Comparison of ENCODE assay signal across 9 cellular contexts in the genomic region with DNA sequence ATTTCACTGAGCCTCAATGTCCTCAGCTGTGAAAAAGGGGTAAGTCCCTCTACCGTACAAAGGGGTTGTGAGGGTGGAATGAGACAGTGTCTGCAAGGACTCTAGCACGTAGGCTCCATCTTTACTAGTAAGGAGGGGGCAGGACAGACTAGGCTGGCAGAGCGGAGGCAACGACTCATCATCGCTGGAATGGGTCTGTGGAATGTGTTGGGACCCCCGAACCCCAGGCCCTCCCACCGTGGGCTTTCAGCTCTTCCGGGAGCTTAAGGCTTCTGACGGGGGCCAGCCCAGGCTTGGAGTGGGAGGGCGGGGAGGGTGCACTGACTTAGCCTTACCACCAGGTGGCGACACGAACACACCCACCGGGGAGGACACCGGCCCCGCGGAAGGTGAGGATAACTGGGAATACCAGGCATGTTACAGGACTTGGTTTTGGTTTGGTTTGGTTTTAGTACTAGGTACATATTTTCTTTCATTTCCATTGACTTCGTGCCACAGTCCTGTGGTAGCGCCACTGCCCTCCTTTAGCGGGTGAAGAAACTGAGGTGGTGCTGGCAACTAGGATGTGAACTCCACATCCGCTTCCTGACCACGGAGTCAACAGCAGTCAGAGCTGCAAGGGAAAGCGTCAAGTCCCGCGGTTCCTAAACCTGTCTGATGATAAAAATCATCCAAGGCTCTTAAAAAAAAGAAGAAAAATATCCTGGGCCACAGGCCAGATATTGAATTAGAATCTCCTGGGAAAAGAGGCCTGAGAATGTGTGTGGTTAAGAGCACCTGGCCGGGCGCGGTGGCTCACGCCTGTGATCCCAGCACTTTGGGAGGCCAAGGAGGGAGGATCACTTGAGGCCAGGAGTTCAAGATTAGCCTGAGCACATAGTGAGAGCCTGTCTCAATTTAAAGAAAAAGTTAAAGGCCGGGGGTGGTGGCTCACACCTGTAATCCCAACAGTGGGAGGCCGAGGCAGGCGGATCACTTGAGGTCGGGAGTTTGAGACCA. TPM values are rescaled to one million over a fixed set of nuclear protein-coding genes. Genes with fewer than 3 reads are reported as not detected.
DNase-seq lines count a peak whose midpoint lies in the region; ATAC-seq, FAIRE-seq and TF ChIP-seq lines count a peak whose summit lies in the region.
"Had no signal": no experiment of that assay in that cellular context is flagged by ENCODE, and none has a peak within 500 bp of the region (broad histone marks: within the 10 kb centered on the region; RNA-seq: fewer than 3 reads in every experiment).

No MANE protein-coding gene starts in this region.

- H3K36me3 ChIP-seq in pancreas (no peaks in the 10 kb centered on the region), thoracic aorta (no peaks in the 10 kb centered on the region)

- H3K9me3 ChIP-seq in pancreas (no peaks in the 10 kb centered on the region), thoracic aorta (no peaks in the 10 kb centered on the region)

- intact Hi-C loops in pancreas (cut with DNase I) = loop anchor here in 2 of 3 donors (5.0 kb wide), 1 partner anchor 214 kb away; the partner anchor contains the start of gene ARMC12 (in 2 of the 2)

- peak overlapping the region; percentile 40; the same call in 1 of the 2 replicates for H3K27ac ChIP-seq in RWPE1
- no peak overlapping the region for H3K27ac ChIP-seq in pancreas
- no peak overlapping the region for H3K27ac ChIP-seq in thoracic aorta

- TF ChIP-seq CTCF in RWPE1 (conservative IDR thresholded peaks at IDR 0.05; ENCODE audit: low read depth) (peak; percentile 97), pancreas (IDR thresholded peaks at IDR 0.05) (peak; percentile 97 to 100 (median 98)), thoracic aorta (IDR thresholded peaks at IDR 0.05) (peak; percentile 100)

- H3K4me3 ChIP-seq in pancreas (peak overlapping the region in 2 of 4 donors; percentile 8 to 31), thoracic aorta (peak overlapping the region; percentile 48)

- DNase-seq in GF-D8 (lab: John Stamatoyannopoulos, UW) (peak; percentile 27), RWPE1 (ENCODE audit: low spot score) (peak; percentile 87), germinal center (ENCODE audit: low spot score) (peak; percentile 83), pancreas (peak; percentile 51 to 94 (median 79)), thoracic aorta (ENCODE audit: low spot score) (peak; percentile 20)
- peak; percentile 53 to 79 (median 60) for DNase-seq in activated naive CD4-positive, alpha-beta T cell (lab: John Stamatoyannopoulos, UW)

- POLR2A ChIA-PET in RWPE1 (lab: Yijun Ruan, JAX; ENCODE audit: low non-redundant PET) = no interaction called here

- no peak for TF ChIP-seq EP300 in Ishikawa (IDR thresholded peaks at IDR 0.05; ENCODE audit: borderline replicate concordance)

- CTCF ChIA-PET in RWPE1 (lab: Yijun Ruan, JAX) = interaction anchor here (0.6 to 3.7 kb wide), 11 partner anchors 14 to 226 kb away, joined by 3 to 25 read pairs (median 3); partner anchors contain the start of gene ARMC12

- H3K4me1 ChIP-seq in pancreas = no peaks in the 10 kb centered on the region
- H3K4me1 ChIP-seq in thoracic aorta (ENCODE audit: control insufficient read depth in 1 of 2, low read depth in 2 of 2) = peaks cover 0 to 4% of the 10 kb centered on the region in 2 donors

- FAIRE-seq in pancreas (lab: Jason Lieb, UNC) = no peak

- 29 to 32% methylated on average over 30 to 32 of the region's 32 CpGs for WGBS in pancreas, 2 donors

- ATAC-seq in pancreas (peak; percentile 90 to 99 (median 96)), thoracic aorta (ENCODE audit: insufficient number of reproducible peaks, low FRiP score, low read depth) (peak; percentile 69), HG03439 (IDR thresholded peaks at IDR 0.05; ENCODE audit: unreplicated experiment) (no peak)

- TF ChIP-seq RAD21 in Ishikawa (IDR thresholded peaks at IDR 0.05; ENCODE audit: low read depth) = peak; percentile 96

- H3K27me3 ChIP-seq in pancreas (no peaks in the 10 kb centered on the region), thoracic aorta (replicated peaks; ENCODE audit: insufficient read depth) (no peaks in the 10 kb centered on the region)

TF ChIP-seq in Ishikawa, 13 proteins besides CTCF, POLR2A, EP300 and RAD21:
- TF ChIP-seq TCF12 (IDR thresholded peaks at IDR 0.05; ENCODE audit: low read depth) (no peak), MAX (IDR thresholded peaks at IDR 0.05) (no peak), EGR1 (IDR thresholded peaks at IDR 0.05) (no peak), TEAD4 (IDR thresholded peaks at IDR 0.05) (no peak), ZBTB7A (IDR thresholded peaks at IDR 0.05; ENCODE audit: low read depth) (no peak), TAF1 (IDR thresholded peaks at IDR 0.05; ENCODE audit: low read depth) (no peak), FOXM1 (IDR thresholded peaks at IDR 0.05; ENCODE audit: borderline replicate concordance, low read depth) (no peak), YY1 (IDR thresholded peaks at IDR 0.05; ENCODE audit: low read depth) (no peak), CEBPB (IDR thresholded peaks at IDR 0.05) (no peak), USF1 (IDR thresholded peaks at IDR 0.05) (no peak), CREB1 (IDR thresholded peaks at IDR 0.05; ENCODE audit: low read depth) (no peak)
- TF ChIP-seq, protein P1, sequence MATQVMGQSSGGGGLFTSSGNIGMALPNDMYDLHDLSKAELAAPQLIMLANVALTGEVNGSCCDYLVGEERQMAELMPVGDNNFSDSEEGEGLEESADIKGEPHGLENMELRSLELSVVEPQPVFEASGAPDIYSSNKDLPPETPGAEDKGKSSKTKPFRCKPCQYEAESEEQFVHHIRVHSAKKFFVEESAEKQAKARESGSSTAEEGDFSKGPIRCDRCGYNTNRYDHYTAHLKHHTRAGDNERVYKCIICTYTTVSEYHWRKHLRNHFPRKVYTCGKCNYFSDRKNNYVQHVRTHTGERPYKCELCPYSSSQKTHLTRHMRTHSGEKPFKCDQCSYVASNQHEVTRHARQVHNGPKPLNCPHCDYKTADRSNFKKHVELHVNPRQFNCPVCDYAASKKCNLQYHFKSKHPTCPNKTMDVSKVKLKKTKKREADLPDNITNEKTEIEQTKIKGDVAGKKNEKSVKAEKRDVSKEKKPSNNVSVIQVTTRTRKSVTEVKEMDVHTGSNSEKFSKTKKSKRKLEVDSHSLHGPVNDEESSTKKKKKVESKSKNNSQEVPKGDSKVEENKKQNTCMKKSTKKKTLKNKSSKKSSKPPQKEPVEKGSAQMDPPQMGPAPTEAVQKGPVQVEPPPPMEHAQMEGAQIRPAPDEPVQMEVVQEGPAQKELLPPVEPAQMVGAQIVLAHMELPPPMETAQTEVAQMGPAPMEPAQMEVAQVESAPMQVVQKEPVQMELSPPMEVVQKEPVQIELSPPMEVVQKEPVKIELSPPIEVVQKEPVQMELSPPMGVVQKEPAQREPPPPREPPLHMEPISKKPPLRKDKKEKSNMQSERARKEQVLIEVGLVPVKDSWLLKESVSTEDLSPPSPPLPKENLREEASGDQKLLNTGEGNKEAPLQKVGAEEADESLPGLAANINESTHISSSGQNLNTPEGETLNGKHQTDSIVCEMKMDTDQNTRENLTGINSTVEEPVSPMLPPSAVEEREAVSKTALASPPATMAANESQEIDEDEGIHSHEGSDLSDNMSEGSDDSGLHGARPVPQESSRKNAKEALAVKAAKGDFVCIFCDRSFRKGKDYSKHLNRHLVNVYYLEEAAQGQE (IDR thresholded peaks at IDR 0.05; ENCODE audit: low read depth) = no peak

RNA-seq across cellular contexts. Expression of gene TULP1, which starts 10.3 kb away (rescaled TPM):
- total RNA-seq in pancreas (not detected), thoracic aorta (not detected)
- polyA plus RNA-seq in pancreas = under 1 TPM in 1 of 2 donors, not detected in 1; 0.28 TPM
- total RNA-seq: subcutaneous adipose tissue had no signal

RNA-seq across cellular contexts. Expression of gene TEAD3, which starts 26.1 kb away (rescaled TPM):
- total RNA-seq in pancreas = 10 to 100 TPM in 1 of 6 donors, 1 to 10 TPM in 5; 3.0 to 10.0 (median 4.1) TPM
- 1 to 10 TPM; 8.5 to 9.7 TPM for polyA plus RNA-seq in pancreas
- total RNA-seq in thoracic aorta = 10 to 100 TPM; 50.8 to 68.3 TPM

RNA-seq across cellular contexts. Expression of gene RPL10A, which starts 54.8 kb away (rescaled TPM):
- 1,000 to 10,000 TPM in 1 of 6 donors, 100 to 1,000 TPM in 5; 474 to 1,265 (median 898) TPM for total RNA-seq in pancreas
- polyA plus RNA-seq in pancreas = 1,000 to 10,000 TPM in 1 of 2 donors, 100 to 1,000 TPM in 1; 429 to 1,039 TPM
- total RNA-seq in thoracic aorta = 100 to 1,000 TPM; 585 to 636 TPM

Comparison
In these comparisons a context has a peak if more than half of its experiments do, and no peak if none do; other contexts are left out.
1. DNase-seq: peak in every context shown above with its lines; median percentile 87 in RWPE1; 83 in germinal center; 79 in pancreas; 60 in activated naive CD4-positive, alpha-beta T cell; 27 in GF-D8; 20 in thoracic aorta.
2. RNA of gene TEAD3, which starts 26.1 kb away (total RNA-seq): 50.8 to 68.3 TPM in thoracic aorta; 3.0 to 10.0 TPM in pancreas; every median in the first group is over 4 times any median in the second.
3. Peak in every context shown above with its lines, with median percentiles within 50 percentile points of each other: CTCF ChIP-seq.